Comparison of ENCODE assay signal across 10 cellular contexts in the genomic region with DNA sequence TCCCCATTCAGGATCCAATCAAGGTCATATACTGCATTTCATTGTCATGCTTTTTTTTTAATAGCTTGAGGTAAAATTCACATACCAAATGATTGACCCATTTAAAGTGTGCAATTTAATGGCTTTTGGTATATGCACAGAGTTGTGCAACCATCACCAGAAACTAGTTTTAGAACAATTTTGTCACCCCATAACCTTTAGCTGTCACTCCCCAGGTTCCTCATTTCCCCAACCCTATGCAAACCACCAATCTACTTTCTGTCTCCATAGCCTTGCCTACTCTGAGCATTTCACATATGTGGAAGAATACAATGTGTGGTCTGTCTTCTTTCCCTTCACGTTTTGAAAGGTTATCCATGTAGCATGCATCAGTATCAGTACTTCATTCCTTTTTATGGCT. TPM values are rescaled to one million over a fixed set of nuclear protein-coding genes. Genes with fewer than 3 reads are reported as not detected.
DNase-seq lines count a peak whose midpoint lies in the region; ATAC-seq and TF ChIP-seq lines count a peak whose summit lies in the region.
"Had no signal": no experiment of that assay in that cellular context is flagged by ENCODE, and none has a peak within 500 bp of the region (broad histone marks: within the 10 kb centered on the region; RNA-seq: fewer than 3 reads in every experiment).

No MANE protein-coding gene starts in this region.

- H3K4me2 ChIP-seq in neural progenitor cell, result no peak overlapping the region

- H3F3A ChIP-seq in neural progenitor cell (ENCODE audit: low read depth), result peaks cover 9% of the 10 kb centered on the region

- peaks cover 15% of the 10 kb centered on the region for H3K4me1 ChIP-seq in neural progenitor cell
- peaks cover 0 to 22% (median 6%) of the 10 kb centered on the region in 4 donors for H3K4me1 ChIP-seq in tibial artery

- peaks cover 11% of the 10 kb centered on the region for H4K20me1 ChIP-seq in neural progenitor cell (ENCODE audit: low read depth)

- H3K27ac Mint-ChIP-seq in T-helper 2 cell treated with Interferon-gamma antibody and Interleukin-4, amounts not matched to agents 5 μg/mL and 100 μg/mL, for 36 hours, result no peak overlapping the region
- H3K27ac Mint-ChIP-seq in neural progenitor cell, result peak overlapping the region; percentile 40

- no peaks in the 10 kb centered on the region for H3K36me3 Mint-ChIP-seq in T-helper 2 cell treated with Interferon-gamma antibody and Interleukin-4, amounts not matched to agents 5 μg/mL and 100 μg/mL, for 36 hours (ENCODE audit: low read depth)
- peaks cover 5% of the 10 kb centered on the region for H3K36me3 Mint-ChIP-seq in neural progenitor cell

- DNase-seq in T-helper 2 cell treated with Interferon-gamma antibody and Interleukin-4, amounts not matched to agents 5 μg/mL and 100 μg/mL, for 36 hours (ENCODE audit: low spot score), result no peak
- DNase-seq in T-helper 2 cell (no peak), SKM-1 (lab: John Stamatoyannopoulos, UW; ENCODE audit: unreplicated experiment) (peak; percentile 67), neural progenitor cell (ENCODE audit: low spot score) (no peak), tibial artery (no peak), NCI-H524 (lab: John Stamatoyannopoulos, UW) (no peak), SW 1271 (lab: John Stamatoyannopoulos, UW) (no peak)
- DNase-seq: activated CD4-positive, alpha-beta T cell treated with anti-CD3 and anti-CD28 coated beads, Interleukin-2, amount 50 U/mL, for 1 hour; stimulated activated naive CD8-positive, alpha-beta T cell treated with anti-CD3 and anti-CD28 coated beads, Interleukin-15, Interleukin-2, amounts not matched to agents 100 U/mL and 50 U/mL, for 24 hours had no signal

- H3K36me3 ChIP-seq in neural progenitor cell (no peaks in the 10 kb centered on the region), tibial artery (no peaks in the 10 kb centered on the region)

- no peaks in the 10 kb centered on the region for H3K9me3 ChIP-seq in neural progenitor cell (ENCODE audit: low read depth)
- no peaks in the 10 kb centered on the region for H3K9me3 ChIP-seq in tibial artery

- no peak overlapping the region for H3K4me3 ChIP-seq in neural progenitor cell
- H3K4me3 ChIP-seq in tibial artery, result no peak overlapping the region

- H3K27me3 ChIP-seq in neural progenitor cell (no peaks in the 10 kb centered on the region), tibial artery (no peaks in the 10 kb centered on the region)

- TF ChIP-seq CTCF in neural progenitor cell (IDR thresholded peaks at IDR 0.05) (no peak), tibial artery (IDR thresholded peaks at IDR 0.05) (no peak)

- ATAC-seq in HG03025 (IDR thresholded peaks at IDR 0.05; ENCODE audit: low FRiP score, unreplicated experiment), result peak; percentile 30
- ATAC-seq: stimulated activated naive CD8-positive, alpha-beta T cell treated with anti-CD3 and anti-CD28 coated beads, Interleukin-15, Interleukin-2, amounts not matched to agents 100 U/mL and 50 U/mL, for 24 hours had no signal

- peaks cover 9% of the 10 kb centered on the region for H3K4me1 Mint-ChIP-seq in T-helper 2 cell treated with Interferon-gamma antibody and Interleukin-4, amounts not matched to agents 5 μg/mL and 100 μg/mL, for 36 hours (ENCODE audit: low read depth)
- peaks cover 9% of the 10 kb centered on the region for H3K4me1 Mint-ChIP-seq in neural progenitor cell

- peaks cover 47% of the 10 kb centered on the region for H3K79me2 ChIP-seq in neural progenitor cell (ENCODE audit: low read depth)

- H3K27me3 Mint-ChIP-seq in T-helper 2 cell treated with Interferon-gamma antibody and Interleukin-4, amounts not matched to agents 5 μg/mL and 100 μg/mL, for 36 hours (ENCODE audit: low read depth), result peaks cover 23% of the 10 kb centered on the region
- H3K27me3 Mint-ChIP-seq in neural progenitor cell (ENCODE audit: insufficient read depth, low read depth), result no peaks in the 10 kb centered on the region

- H3K9me3 Mint-ChIP-seq in T-helper 2 cell treated with Interferon-gamma antibody and Interleukin-4, amounts not matched to agents 5 μg/mL and 100 μg/mL, for 36 hours, result no peaks in the 10 kb centered on the region
- no peaks in the 10 kb centered on the region for H3K9me3 Mint-ChIP-seq in neural progenitor cell

- intact Hi-C loops in tibial artery (cut with DNase I; ENCODE audit: low total_unique reads), result loop anchor here (10.0 kb wide), 1 partner anchor 135 kb away; the partner anchor contains the start of gene MMAA

- no peak overlapping the region for H3K9ac ChIP-seq in neural progenitor cell

- H2AFZ ChIP-seq in neural progenitor cell (replicated peaks), result no peak overlapping the region

- H3K4me3 Mint-ChIP-seq in T-helper 2 cell treated with Interferon-gamma antibody and Interleukin-4, amounts not matched to agents 5 μg/mL and 100 μg/mL, for 36 hours, result peak overlapping the region; percentile 79
- H3K4me3 Mint-ChIP-seq in neural progenitor cell, result peak overlapping the region; percentile 90

- H3K27ac ChIP-seq in neural progenitor cell (no peak overlapping the region), tibial artery (no peak overlapping the region)

RNA-seq across cellular contexts. Expression of gene SMAD1, which starts 1.4 kb away (rescaled TPM):
- 31.6 and 44.3 TPM in 2 replicates for total RNA-seq in neural progenitor cell (ENCODE audit: low replicate concordance)
